ENCODE assay signal across 9 cellular contexts in the genomic region with DNA sequence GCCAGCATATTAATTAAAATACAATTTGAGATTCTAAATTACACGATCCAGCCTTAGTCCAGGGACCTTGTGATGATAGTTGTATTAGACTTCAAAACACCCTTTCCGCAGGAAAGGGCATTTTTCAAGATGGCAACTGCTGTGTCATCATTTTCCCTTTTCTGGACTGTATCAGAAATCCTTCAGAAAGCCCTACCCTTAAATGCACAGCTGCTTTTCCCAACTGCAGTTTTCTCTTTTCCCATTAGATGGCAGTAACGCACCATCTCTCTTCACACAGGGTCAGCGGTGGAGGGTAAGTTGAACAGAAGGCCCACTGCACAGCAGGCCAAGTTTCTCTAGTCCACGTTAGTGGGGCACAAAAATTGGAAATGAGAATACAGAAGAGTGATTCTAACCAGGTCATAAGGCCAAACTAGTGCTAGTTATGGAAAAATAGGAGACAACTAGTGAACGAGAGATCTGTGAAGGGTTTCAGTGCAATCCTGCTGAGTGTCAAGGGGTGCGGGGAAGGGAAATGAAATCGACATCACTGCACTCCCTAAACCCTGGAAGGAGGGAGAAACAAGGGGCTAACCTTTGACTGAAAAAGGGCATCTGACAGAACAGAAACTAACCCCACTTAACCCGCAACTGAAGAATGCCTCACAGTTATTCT. TPM values are rescaled to one million over a fixed set of nuclear protein-coding genes. Genes with fewer than 3 reads are reported as not detected.
DNase-seq lines count a peak whose midpoint lies in the region; ATAC-seq and TF ChIP-seq lines count a peak whose summit lies in the region.
"Had no signal": no experiment of that assay in that cellular context is flagged by ENCODE, and none has a peak within 500 bp of the region (broad histone marks: within the 10 kb centered on the region; RNA-seq: fewer than 3 reads in every experiment).

No MANE protein-coding gene starts in this region.

- intact Hi-C loops in Right ventricle myocardium superior (cut with DNase I): loop anchor here (5.0 to 10.0 kb wide), 2 partner anchors 67 to 395 kb away; a partner anchor contains a TSS
- intact Hi-C loops in psoas muscle (cut with DNase I): loop anchor here (1.0 to 10.0 kb wide), 4 partner anchors 67 to 397 kb away; no protein-coding TSS in a partner anchor

- H3K9me3 ChIP-seq in SJCRH30 (replicated peaks): no peaks in the 10 kb centered on the region
- H3K9me3 ChIP-seq in psoas muscle: no peaks in the 10 kb centered on the region
- H3K9me3 ChIP-seq: BLaER1 had no signal

- H3K27ac Mint-ChIP-seq in activated naive CD8-positive, alpha-beta T cell treated with anti-CD3 and anti-CD28 coated beads, Interleukin-2, amount 10 ng/mL, durations not matched to agents 7 days and 5 days: no peak overlapping the region

- H3K4me1 ChIP-seq in SJCRH30 (peaks cover 20% of the 10 kb centered on the region), psoas muscle (peaks cover 5% of the 10 kb centered on the region)

- peak; percentile 85 for ATAC-seq in activated naive CD8-positive, alpha-beta T cell treated with anti-CD3 and anti-CD28 coated beads, Interleukin-2, amount 10 ng/mL, durations not matched to agents 7 days and 5 days (ENCODE audit: low read depth)
- ATAC-seq in Right ventricle myocardium superior (ENCODE audit: poor library complexity): peak; percentile 93
- ATAC-seq in psoas muscle: peak; percentile 80 to 95 (median 88)
- no peak for ATAC-seq in GM19324 (IDR thresholded peaks at IDR 0.05; ENCODE audit: low FRiP score, unreplicated experiment)

- H3K4me1 Mint-ChIP-seq in activated naive CD8-positive, alpha-beta T cell treated with anti-CD3 and anti-CD28 coated beads, Interleukin-2, amount 10 ng/mL, durations not matched to agents 7 days and 5 days: peaks cover 3% of the 10 kb centered on the region

- H3K36me3 Mint-ChIP-seq in activated naive CD8-positive, alpha-beta T cell treated with anti-CD3 and anti-CD28 coated beads, Interleukin-2, amount 10 ng/mL, durations not matched to agents 7 days and 5 days: no peaks in the 10 kb centered on the region

- H3K36me3 ChIP-seq in SJCRH30: no peaks in the 10 kb centered on the region
- H3K36me3 ChIP-seq in psoas muscle (ENCODE audit: insufficient read depth in 1 of 2, low read depth in 1 of 2): no peaks in the 10 kb centered on the region
- H3K36me3 ChIP-seq: BLaER1 had no signal

- H3K27me3 Mint-ChIP-seq in activated naive CD8-positive, alpha-beta T cell treated with anti-CD3 and anti-CD28 coated beads, Interleukin-2, amount 10 ng/mL, durations not matched to agents 7 days and 5 days: peaks cover 3% of the 10 kb centered on the region

- 34 to 36% (median 36%) methylated on average over 9 of the region's 9 CpGs for WGBS in psoas muscle, 3 donors

- H3K27ac ChIP-seq in SJCRH30 (no peak overlapping the region), psoas muscle (no peak overlapping the region)
- H3K27ac ChIP-seq: BLaER1 had no signal

- no peaks in the 10 kb centered on the region for H3K27me3 ChIP-seq in SJCRH30
- no peaks in the 10 kb centered on the region for H3K27me3 ChIP-seq in psoas muscle (ENCODE audit: insufficient read depth in 3 of 3, low read length in 2 of 3)
- H3K27me3 ChIP-seq: BLaER1 had no signal

- DNase-seq in NCI-H1436 (lab: John Stamatoyannopoulos, UW) (peak; percentile 61), NCI-H1436 treated with DMSO at 0.1 percent for 48 hours (lab: John Stamatoyannopoulos, UW) (no peak), NB4 (ENCODE audit: low read depth) (peak; percentile 84), SJCRH30 (peak; percentile 63 to 93), Right ventricle myocardium superior (no peak), psoas muscle (no peak)
- no peak for DNase-seq in activated naive CD8-positive, alpha-beta T cell treated with anti-CD3 and anti-CD28 coated beads, Interleukin-2, amount 10 ng/mL, durations not matched to agents 7 days and 5 days

- TF ChIP-seq POLR2A in NB4 (IDR thresholded peaks at IDR 0.05; ENCODE audit: extremely low read depth, insufficient read length): no peak

- H3K4me3 Mint-ChIP-seq in activated naive CD8-positive, alpha-beta T cell treated with anti-CD3 and anti-CD28 coated beads, Interleukin-2, amount 10 ng/mL, durations not matched to agents 7 days and 5 days: no peak overlapping the region

- H3K9me3 Mint-ChIP-seq in activated naive CD8-positive, alpha-beta T cell treated with anti-CD3 and anti-CD28 coated beads, Interleukin-2, amount 10 ng/mL, durations not matched to agents 7 days and 5 days: no peaks in the 10 kb centered on the region

- TF ChIP-seq CTCF in NB4 (IDR thresholded peaks at IDR 0.05; ENCODE audit: low read depth, low read length) (peak; percentile 76), psoas muscle (IDR thresholded peaks at IDR 0.05) (peak; percentile 93)

- POLR2A ChIA-PET in activated naive CD8-positive, alpha-beta T cell treated with anti-CD3 and anti-CD28 coated beads, Interleukin-2, amount 10 ng/mL, durations not matched to agents 7 days and 5 days (lab: Charles Lee): interaction anchor here (1.2 kb wide), 2 partner anchors 66 to 76 kb away, joined by 3 to 4 read pairs; no protein-coding TSS in a partner anchor

- H3K4me3 ChIP-seq in NB4 (ENCODE audit: low read depth, low read length) (no peak overlapping the region), SJCRH30 (no peak overlapping the region), psoas muscle (no peak overlapping the region)
- H3K4me3 ChIP-seq: BLaER1 had no signal

RNA-seq across cellular contexts. Expression of a gene that starts 22.1 kb away (rescaled TPM):
- not detected in 2 replicates for total RNA-seq in SJCRH30 (2014; rRNA removed; shearing (Covaris generic))
- total RNA-seq in activated naive CD8-positive, alpha-beta T cell treated with anti-CD3 and anti-CD28 coated beads, Interleukin-2, amount 10 ng/mL, durations not matched to agents 7 days and 5 days: not detected
- total RNA-seq in Right ventricle myocardium superior (2.5 TPM), psoas muscle (under 1 TPM; 0.50 to 0.97 (median 0.68) TPM)
- polyA plus RNA-seq in psoas muscle: 1 to 10 TPM in 1 of 3 donors, under 1 TPM in 2; 0.69 to 2.3 (median 0.99) TPM

RNA-seq across cellular contexts. Expression of a gene that starts 22.3 kb away (rescaled TPM):
- 0.02 TPM in 1 of 2 replicates, not detected in the other for total RNA-seq in SJCRH30 (2014; rRNA removed; shearing (Covaris generic))
- not detected for total RNA-seq in activated naive CD8-positive, alpha-beta T cell treated with anti-CD3 and anti-CD28 coated beads, Interleukin-2, amount 10 ng/mL, durations not matched to agents 7 days and 5 days
- total RNA-seq in Right ventricle myocardium superior (11.0 TPM), psoas muscle (1 to 10 TPM; 5.6 to 7.4 (median 7.0) TPM)
- polyA plus RNA-seq in psoas muscle: 1 to 10 TPM; 4.0 to 6.2 (median 4.3) TPM

Comparison
In these comparisons a context has a peak if more than half of its experiments do, and no peak if none do; other contexts are left out.
1. DNase-seq: peak in NCI-H1436 (single experiment), NB4 (single experiment) and SJCRH30 (2 of 2); none in NCI-H1436 treated with DMSO at 0.1 percent for 48 hours (single experiment), activated naive CD8-positive, alpha-beta T cell treated with anti-CD3 and anti-CD28 coated beads, Interleukin-2, amount 10 ng/mL, durations not matched to agents 7 days and 5 days (single experiment), Right ventricle myocardium superior (single experiment) and psoas muscle (0 of 2).